Comparison of ENCODE assay signal across 8 cellular contexts in the genomic region with DNA sequence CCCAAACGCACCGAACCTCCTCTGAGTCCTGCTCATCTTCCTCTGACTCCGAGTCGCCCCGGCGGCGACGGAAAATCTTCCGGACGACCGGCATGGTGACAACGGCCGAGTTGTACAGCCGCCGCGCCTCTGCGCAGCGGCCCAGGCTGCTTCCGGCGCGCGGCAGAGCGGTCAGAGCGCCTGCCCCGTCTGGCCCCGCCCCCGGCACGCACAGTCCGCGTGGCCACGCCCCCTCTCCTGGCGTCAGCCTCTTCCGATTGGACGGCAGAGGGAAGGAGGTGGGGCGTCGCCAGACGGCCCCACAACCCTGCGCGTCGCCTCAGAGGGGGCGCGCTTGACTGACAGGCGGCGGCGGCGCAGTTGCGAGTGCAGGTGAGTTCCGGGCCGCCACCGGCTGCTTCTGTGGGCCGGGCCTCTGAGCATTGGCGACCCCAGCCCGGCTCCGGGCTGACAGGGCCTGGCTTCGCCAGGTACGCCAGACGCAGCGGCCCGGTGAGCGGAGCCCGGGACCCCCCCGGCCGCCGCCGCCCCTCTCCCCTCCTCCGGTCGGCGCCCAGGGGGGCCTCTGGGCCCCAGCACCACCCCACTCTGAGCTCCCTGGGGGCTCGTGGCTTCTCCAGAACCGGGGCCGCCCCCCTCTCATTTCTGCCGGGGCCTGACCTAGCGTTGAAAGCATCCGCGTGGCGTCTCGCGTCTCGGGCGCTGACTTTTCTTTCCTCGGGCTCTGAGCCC. TPM values are rescaled to one million over a fixed set of nuclear protein-coding genes. Genes with fewer than 3 reads are reported as not detected.
A peak's percentile ranks its signal among the peaks of the same experiment; 100 is the strongest.
DNase-seq lines count a peak whose midpoint lies in the region; ATAC-seq, FAIRE-seq and TF ChIP-seq lines count a peak whose summit lies in the region.

A gene with protein sequence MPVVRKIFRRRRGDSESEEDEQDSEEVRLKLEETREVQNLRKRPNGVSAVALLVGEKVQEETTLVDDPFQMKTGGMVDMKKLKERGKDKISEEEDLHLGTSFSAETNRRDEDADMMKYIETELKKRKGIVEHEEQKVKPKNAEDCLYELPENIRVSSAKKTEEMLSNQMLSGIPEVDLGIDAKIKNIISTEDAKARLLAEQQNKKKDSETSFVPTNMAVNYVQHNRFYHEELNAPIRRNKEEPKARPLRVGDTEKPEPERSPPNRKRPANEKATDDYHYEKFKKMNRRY (minus strand): TSS at position 148 of the 732 bp plus-strand sequence. CDS start 54 bp downstream, at position 94.
A gene (plus strand): TSS at position 331 of the 732 bp plus-strand sequence. CDS start 17,098 bp downstream, outside the sequence.

- TF ChIP-seq CTCF in AG04449 (IDR thresholded peaks at IDR 0.05; ENCODE audit: insufficient read depth, low read length, missing control alignments) (no peak), WI38 (IDR thresholded peaks at IDR 0.05; ENCODE audit: low read depth, low read length) (no peak), mammary epithelial cell (conservative IDR thresholded peaks at IDR 0.05 in 1 of 2, IDR thresholded peaks at IDR 0.05 in 1 of 2; ENCODE audit: extremely low read depth in 1 of 2, insufficient read depth in 1 of 2, low read depth in 1 of 2, low read length in 2 of 2) (no peak)

- 0% methylated on average over 18 of the region's 81 CpGs for WGBS in mammary epithelial cell (ENCODE audit: low coverage, missing lambda C conversion rate)
- 0 to 1% (median 1%) methylated on average over 57 to 81 of the region's 81 CpGs for WGBS in small intestine, 3 donors

- peaks cover 9% of the 10 kb centered on the region for H3K36me3 ChIP-seq in mammary epithelial cell (ENCODE audit: insufficient read depth, low read length)
- peaks cover 2 to 6% of the 10 kb centered on the region in 2 donors for H3K36me3 ChIP-seq in small intestine (ENCODE audit: control insufficient read depth in 2 of 2, insufficient read depth in 2 of 2, low read length in 2 of 2)

- no peaks in the 10 kb centered on the region for H4K20me1 ChIP-seq in mammary epithelial cell (ENCODE audit: insufficient read depth, low read length)

- dilution Hi-C loops in mammary epithelial cell (cut with HindIII; ENCODE audit: low sequenced_read_pairs), result loop anchor here (5.0 kb wide), 2 partner anchors 67 to 217 kb away; a partner anchor contains a TSS

- H3K27me3 ChIP-seq in mammary epithelial cell (ENCODE audit: insufficient read depth, low read length) (no peaks in the 10 kb centered on the region), small intestine (ENCODE audit: control insufficient read depth in 2 of 2, insufficient read depth in 2 of 2, low read length in 2 of 2) (no peaks in the 10 kb centered on the region)

- in situ Hi-C loops in mammary epithelial cell (cut with MboI; ENCODE audit: low sequenced_read_pairs in 2 of 2), result no loop called here

- H2AFZ ChIP-seq in mammary epithelial cell (ENCODE audit: low read depth, low read length), result peak within 1 kb of the TSS; percentile 98

- DNase-seq in AG04449 (ENCODE audit: low read depth, low spot score) (peak; percentile 41), NCI-H2227 treated with DMSO at 0.1 percent for 48 hours (lab: John Stamatoyannopoulos, UW) (peak; percentile 80), mammary epithelial cell (peak; percentile 96), iPS-NIHi11 (ENCODE audit: low spot score) (peak; percentile 99), small intestine (peak; percentile 97)

- peaks cover 28% of the 10 kb centered on the region for H3K79me2 ChIP-seq in mammary epithelial cell (ENCODE audit: insufficient read depth, low read length)

- CTCF ChIA-PET in AG04449 (lab: Yijun Ruan, JAX) (interaction anchor here (1.2 to 1.7 kb wide), 2 partner anchors 51 to 108 kb away, joined by 3 to 4 read pairs; no protein-coding TSS in a partner anchor), mammary epithelial cell (lab: Charles Lee; ENCODE audit: low non-redundant PET) (no interaction called here)

- H3K4me1 ChIP-seq in mammary epithelial cell (ENCODE audit: insufficient read depth, low read length) (peaks cover 13% of the 10 kb centered on the region), small intestine (ENCODE audit: control insufficient read depth in 2 of 2, insufficient read depth in 1 of 2, low read depth in 1 of 2, low read length in 1 of 2) (peaks cover 0 to 4% of the 10 kb centered on the region in 2 donors)

- H3K4me2 ChIP-seq in mammary epithelial cell (ENCODE audit: insufficient read depth, low read depth, low read length), result peak within 1 kb of the TSS; percentile 94

- ATAC-seq in GM18909 (IDR thresholded peaks at IDR 0.05; ENCODE audit: poor library complexity, unreplicated experiment) (peak; percentile 94), HG03159 (IDR thresholded peaks at IDR 0.05; ENCODE audit: unreplicated experiment) (peak; percentile 90)

- peak within 1 kb of the TSS; percentile 84 for H3K9ac ChIP-seq in mammary epithelial cell (ENCODE audit: insufficient read depth, low read length)

- H3K4me3 ChIP-seq in AG04449 (ENCODE audit: low read depth, low read length), result peak within 1 kb of the TSS; percentile 96
- peak within 1 kb of the TSS; percentile 98 for H3K4me3 ChIP-seq in WI38 (ENCODE audit: low read depth, low read length)
- peak within 1 kb of the TSS; percentile 79 to 98 (median 87) for H3K4me3 ChIP-seq in mammary epithelial cell (replicated peaks in 1 of 3; ENCODE audit: insufficient read depth in 1 of 3, low read depth in 2 of 3, low read length in 3 of 3)
- peak within 1 kb of the TSS; percentile 93 to 94 for H3K4me3 ChIP-seq in small intestine (ENCODE audit: low read depth in 1 of 2, low read length in 2 of 2)

- H3K27ac ChIP-seq in mammary epithelial cell (ENCODE audit: insufficient read depth, low read depth, low read length) (peak within 1 kb of the TSS; percentile 64), small intestine (ENCODE audit: low read depth in 1 of 2, low read length in 1 of 2) (peak within 1 kb of the TSS; percentile 65 to 84)

- FAIRE-seq in small intestine (lab: Jason Lieb, UNC), result no peak

- H3K9me3 ChIP-seq in mammary epithelial cell (replicated peaks; ENCODE audit: insufficient read depth, low read length) (no peaks in the 10 kb centered on the region), small intestine (ENCODE audit: control insufficient read depth, low read depth) (no peaks in the 10 kb centered on the region)

- intact Hi-C loops in mammary epithelial cell (cut with micrococcal nuclease), result loop anchor here (1.0 to 5.0 kb wide), 2 partner anchors 207 to 303 kb away; a partner anchor contains a TSS

- POLR2A ChIA-PET in AG04449 (lab: Yijun Ruan, JAX), result interaction anchor here (1.6 kb wide), 2 partner anchors 9 to 11 kb away, joined by 3 to 4 read pairs; a partner anchor contains a TSS

- no TSS peak for BruUV-seq in mammary epithelial cell (replicated peaks; lab: Mats Ljungman, UMichigan)

RNA-seq across cellular contexts. Expression of the first gene that starts in this region (rescaled TPM):
- total RNA-seq in mammary epithelial cell, result 10 to 100 TPM; 25.3 to 33.6 TPM
- polyA plus RNA-seq in mammary epithelial cell, result 41.9 TPM
- 15.3 TPM for polyA minus RNA-seq in mammary epithelial cell
- 10 to 100 TPM; 58.3 to 62.6 (median 60.5) TPM for polyA plus RNA-seq in small intestine

RNA-seq across cellular contexts. Expression of the second gene that starts in this region (rescaled TPM):
- 10 to 100 TPM; 10.2 to 17.1 TPM for total RNA-seq in mammary epithelial cell
- 10.3 TPM for polyA plus RNA-seq in mammary epithelial cell
- 22.0 TPM for polyA minus RNA-seq in mammary epithelial cell
- polyA plus RNA-seq in small intestine, result 10 to 100 TPM; 16.9 to 47.0 (median 23.9) TPM

Comparison
In these comparisons a context has a peak if more than half of its experiments do, and no peak if none do; other contexts are left out.
1. Peak in every context shown above with its lines: DNase-seq, ATAC-seq, H3K4me3 ChIP-seq and H3K27ac ChIP-seq.
2. DNase-seq: peak in every context shown above with its lines; median percentile 99 in iPS-NIHi11; 97 in small intestine; 96 in mammary epithelial cell; 80 in NCI-H2227 treated with DMSO at 0.1 percent for 48 hours; 41 in AG04449.